In genomic region chr3:185282696-185283373, GRCh38 we compare ENCODE assay signal across 8 cellular contexts. TPM values are rescaled to one million over a fixed set of nuclear protein-coding genes. Genes with fewer than 3 reads are reported as not detected.
DNase-seq lines count a peak whose midpoint lies in the region; ATAC-seq lines count a peak whose summit lies in the region.

No MANE protein-coding gene starts in this region.

- H3K36me3 ChIP-seq in HUES6 (ENCODE audit: control insufficient read depth, insufficient read depth, low read length) (no peaks in the 10 kb centered on the region), esophagus (ENCODE audit: control insufficient read depth in 2 of 2, insufficient read depth in 2 of 2, low read length in 1 of 2) (no peaks in the 10 kb centered on the region)

- H3K4me3 Mint-ChIP-seq in activated T-cell treated with anti-CD3 and anti-CD28 coated beads, Interleukin-2, amount 50 U/mL, for 4 hours = peak overlapping the region; percentile 96

- H3K36me3 Mint-ChIP-seq in activated T-cell treated with anti-CD3 and anti-CD28 coated beads, Interleukin-2, amount 50 U/mL, for 4 hours (ENCODE audit: insufficient read depth) = no peaks in the 10 kb centered on the region

- H3K27me3 ChIP-seq in HUES6 (ENCODE audit: control insufficient read depth, insufficient read depth, low read length) (no peaks in the 10 kb centered on the region), esophagus (ENCODE audit: control insufficient read depth in 1 of 2, insufficient read depth in 2 of 2, low read length in 2 of 2) (no peaks in the 10 kb centered on the region)

- DNase-seq in Caki2 (ENCODE audit: low read depth) = peak; percentile 88
- peak; percentile 93 for DNase-seq in OCI-M1 (lab: John Stamatoyannopoulos, UW)
- DNase-seq in activated T-cell treated with anti-CD3 and anti-CD28 coated beads, Interleukin-2, amount 50 U/mL, for 4 hours = peak; percentile 93
- peak; percentile 97 for DNase-seq in mucosa of gallbladder (ENCODE audit: low spot score)
- peak; percentile 87 to 88 for DNase-seq in stimulated activated CD8-positive, alpha-beta memory T cell treated with anti-CD3 and anti-CD28 coated beads, Interleukin-4, amount 100 ng/mL, for 1 hour (ENCODE audit: low read depth in 2 of 2, low spot score in 1 of 2)

- no peaks in the 10 kb centered on the region for H3K9me3 ChIP-seq in HUES6 (ENCODE audit: control insufficient read depth, insufficient read depth, low read depth, low read length)
- no peaks in the 10 kb centered on the region for H3K9me3 ChIP-seq in esophagus (ENCODE audit: control insufficient read depth in 2 of 2, insufficient read depth in 1 of 2, low read depth in 1 of 2, low read length in 1 of 2)

- H3K27ac ChIP-seq in HUES6 (ENCODE audit: low read depth, low read length) = peak overlapping the region; percentile 36; the same call in 1 of the 2 replicates
- H3K27ac ChIP-seq in esophagus (ENCODE audit: low read depth in 2 of 2, low read length in 1 of 2) = peak overlapping the region; percentile 45 to 83

- H3K27me3 Mint-ChIP-seq in activated T-cell treated with anti-CD3 and anti-CD28 coated beads, Interleukin-2, amount 50 U/mL, for 4 hours (ENCODE audit: low read depth) = peaks cover 18% of the 10 kb centered on the region

- H3K4me1 ChIP-seq in HUES6 (ENCODE audit: control insufficient read depth, insufficient read depth, low read length) (no peaks in the 10 kb centered on the region), esophagus (ENCODE audit: control insufficient read depth in 2 of 2, insufficient read depth in 2 of 2, low read length in 1 of 2) (no peaks in the 10 kb centered on the region)

- H3K4me1 Mint-ChIP-seq in activated T-cell treated with anti-CD3 and anti-CD28 coated beads, Interleukin-2, amount 50 U/mL, for 4 hours (ENCODE audit: low read depth) = peaks cover 21% of the 10 kb centered on the region

- peak overlapping the region; percentile 64 for H3K9ac ChIP-seq in HUES6 (ENCODE audit: low read length)

- in situ Hi-C loops in Caki2 (cut with HindIII; ENCODE audit: low pct_unique_long_range_greater_than_20kb, low sequenced_read_pairs) = no loop called here

- H3K4me3 ChIP-seq in HUES6 (ENCODE audit: low read depth, low read length) (peak overlapping the region; percentile 81), esophagus (ENCODE audit: low read depth in 1 of 2, low read length in 2 of 2) (peak overlapping the region; percentile 76 to 99)

- peak; percentile 100 for ATAC-seq in GM21447 (IDR thresholded peaks at IDR 0.05; ENCODE audit: unreplicated experiment)
- ATAC-seq in activated T-cell treated with anti-CD3 and anti-CD28 coated beads, Interleukin-2, amount 50 U/mL, for 4 hours = peak; percentile 100

- H3K9me3 Mint-ChIP-seq in activated T-cell treated with anti-CD3 and anti-CD28 coated beads, Interleukin-2, amount 50 U/mL, for 4 hours = no peaks in the 10 kb centered on the region

- 2 to 4% methylated on average over 41 of the region's 41 CpGs for WGBS in esophagus, 2 donors

RNA-seq across cellular contexts. Expression of gene EHHADH, which starts 29.0 kb away (rescaled TPM):
- total RNA-seq in Caki2 (2014; rRNA removed; shearing (Covaris generic); ENCODE audit: low replicate concordance) = 9.3 and 15.6 TPM in 2 replicates
- total RNA-seq in activated T-cell treated with anti-CD3 and anti-CD28 coated beads, Interleukin-2, amount 50 U/mL, for 4 hours = 1 to 10 TPM in 2 of 3 donors, under 1 TPM in 1; 0.79 to 1.8 (median 1.8) TPM
- polyA plus RNA-seq in esophagus = 1 to 10 TPM; 2.4 to 3.3 TPM
- 25.0 TPM for total RNA-seq in mucosa of gallbladder

Comparison
In these comparisons a context has a peak if more than half of its experiments do, and no peak if none do; other contexts are left out.
1. Peak in every context shown above with its lines: DNase-seq, ATAC-seq, H3K4me3 ChIP-seq and H3K27ac ChIP-seq.